Comparison of ENCODE assay signal across 26 cellular contexts in the genomic region with DNA sequence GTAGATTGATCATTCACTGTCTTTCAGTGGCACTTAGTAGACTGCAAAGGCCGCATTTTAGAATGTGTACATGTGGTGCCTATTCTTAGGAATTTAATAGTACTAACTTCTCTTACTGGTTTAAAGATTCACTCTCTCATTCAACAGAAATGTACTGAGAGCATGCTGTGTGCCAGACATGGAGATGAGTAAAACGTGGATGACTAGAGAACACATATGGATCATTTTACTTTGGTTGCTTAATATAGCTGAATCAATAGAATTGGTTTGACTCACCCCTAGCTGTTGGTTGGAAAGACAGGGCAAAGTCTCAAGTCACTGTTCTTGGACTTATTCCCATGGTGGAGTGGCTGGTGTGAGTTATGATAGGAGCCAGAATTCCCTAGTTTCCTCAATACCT.
DNase-seq lines count a peak whose midpoint lies in the region; ATAC-seq, FAIRE-seq and TF ChIP-seq lines count a peak whose summit lies in the region.
"Had no signal": no experiment of that assay in that cellular context is flagged by ENCODE, and none has a peak within 500 bp of the region (broad histone marks: within the 10 kb centered on the region; RNA-seq: fewer than 3 reads in every experiment).

No MANE protein-coding gene starts in this region.

- H3K9me2 ChIP-seq in PC-3 (replicated peaks; ENCODE audit: low read length), result no peaks in the 10 kb centered on the region
- H3K9me2 ChIP-seq: SK-N-SH had no signal

- H2AFZ ChIP-seq in PC-3 (ENCODE audit: low read length), result no peak overlapping the region
- peak overlapping the region; percentile 6 for H2AFZ ChIP-seq in fibroblast of lung (ENCODE audit: low read length)

- H3K36me3 Mint-ChIP-seq in activated T-helper 2 cell treated with anti-CD3 and anti-CD28 coated beads, Interferon-gamma antibody, Interleukin-2, Interleukin-4, amounts not matched to agents 10 μg/mL and 5 μg/mL and 100 μg/mL, durations not matched to agents 14 hours and 24 hours and 36 hours (ENCODE audit: low read depth), result no peaks in the 10 kb centered on the region
- H3K36me3 Mint-ChIP-seq: CD14-positive monocyte had no signal

- no peak overlapping the region for H3K4me3 ChIP-seq in AG10803 (ENCODE audit: low read length)
- H3K4me3 ChIP-seq in PC-3 (ENCODE audit: low read length), result no peak overlapping the region
- H3K4me3 ChIP-seq in fibroblast of lung (replicated peaks in 1 of 4; ENCODE audit: control extremely low read depth in 1 of 4, insufficient read depth in 1 of 4, low read depth in 3 of 4, low read length in 4 of 4), result no peak overlapping the region
- H3K4me3 ChIP-seq: sigmoid colon had no signal

- no peak overlapping the region for H3K4me2 ChIP-seq in PC-3 (ENCODE audit: low read length)
- H3K4me2 ChIP-seq in fibroblast of lung (ENCODE audit: extremely low read depth, insufficient read depth, low read length), result no peak overlapping the region
- H3K4me2 ChIP-seq: SK-N-SH had no signal

- H3K79me2 ChIP-seq in PC-3 (ENCODE audit: low read length), result no peaks in the 10 kb centered on the region
- H3K79me2 ChIP-seq in fibroblast of lung (ENCODE audit: control insufficient read depth, insufficient read depth, low read length), result no peaks in the 10 kb centered on the region

- no TSS peak for BruUV-seq in PC-3 (replicated peaks; lab: Mats Ljungman, UMichigan)

- H3K4me1 Mint-ChIP-seq in activated T-helper 2 cell treated with anti-CD3 and anti-CD28 coated beads, Interferon-gamma antibody, Interleukin-2, Interleukin-4, amounts not matched to agents 10 μg/mL and 5 μg/mL and 100 μg/mL, durations not matched to agents 14 hours and 24 hours and 36 hours (ENCODE audit: low read depth), result peaks cover 20% of the 10 kb centered on the region
- H3K4me1 Mint-ChIP-seq: activated CD4-positive, alpha-beta T cell treated with anti-CD3 and anti-CD28 coated beads, Interleukin-2, amount 10 ng/mL, durations not matched to agents 24 days and 14 days had no signal

- H3K27ac Mint-ChIP-seq in activated T-helper 2 cell treated with anti-CD3 and anti-CD28 coated beads, Interferon-gamma antibody, Interleukin-2, Interleukin-4, amounts not matched to agents 10 μg/mL and 5 μg/mL and 100 μg/mL, durations not matched to agents 14 hours and 24 hours and 36 hours, result no peak overlapping the region
- H3K27ac Mint-ChIP-seq: activated CD4-positive, alpha-beta T cell treated with anti-CD3 and anti-CD28 coated beads, Interleukin-2, amount 10 ng/mL, durations not matched to agents 24 days and 14 days; CD14-positive monocyte had no signal

- ATAC-seq in PC-3, result no peak
- ATAC-seq: esophagus mucosa, Panc1 had no signal

- H3K36me3 ChIP-seq in PC-3 (ENCODE audit: low read depth, low read length) (no peaks in the 10 kb centered on the region), fibroblast of lung (ENCODE audit: control insufficient read depth, insufficient read depth, low read length) (no peaks in the 10 kb centered on the region)
- H3K36me3 ChIP-seq: neutrophil, sigmoid colon had no signal

- POLR2A ChIA-PET in PC-3 (lab: Charles Lee; ENCODE audit: unreplicated experiment), result no interaction called here

- H3K27me3 ChIP-seq in PC-3 (ENCODE audit: low read length) (no peaks in the 10 kb centered on the region), fibroblast of lung (ENCODE audit: control insufficient read depth, insufficient read depth, low read length) (no peaks in the 10 kb centered on the region)
- H3K27me3 ChIP-seq: sigmoid colon had no signal

- FAIRE-seq in HTR-8/SVneo (lab: Jason Lieb, UNC), result no peak
- FAIRE-seq: H54 had no signal

- intact Hi-C loops in PC-3 (cut with micrococcal nuclease), result no loop called here
- intact Hi-C loops in activated T-helper 2 cell treated with anti-CD3 and anti-CD28 coated beads, Interferon-gamma antibody, Interleukin-2, Interleukin-4, amounts not matched to agents 10 μg/mL and 5 μg/mL and 100 μg/mL, durations not matched to agents 14 hours and 24 hours and 36 hours (cut with micrococcal nuclease), result loop anchor here (5.0 kb wide), 1 partner anchor 39 kb away; no protein-coding TSS in a partner anchor

- DNase-seq in AG10803 (ENCODE audit: low read depth) (peak; percentile 95), PC-3 (peak; percentile 53), fibroblast of lung (ENCODE audit: low read depth in 2 of 2) (peak; percentile 74 to 88), non-pigmented ciliary epithelial cell (ENCODE audit: low read depth) (peak; percentile 43), Ammon's horn (ENCODE audit: low spot score) (no peak), HTR-8/SVneo (ENCODE audit: insufficient read length, low spot score) (no peak), medulla oblongata (ENCODE audit: extremely low spot score) (no peak)
- no peak for DNase-seq in activated T-helper 2 cell treated with anti-CD3 and anti-CD28 coated beads, Interferon-gamma antibody, Interleukin-2, Interleukin-4, amounts not matched to agents 10 μg/mL and 5 μg/mL and 100 μg/mL, durations not matched to agents 14 hours and 24 hours and 36 hours (ENCODE audit: low spot score)
- DNase-seq: activated CD4-positive, alpha-beta T cell treated with anti-CD3 and anti-CD28 coated beads, Interleukin-2, amount 10 ng/mL, durations not matched to agents 24 days and 14 days; activated CD8-positive, alpha-beta memory T cell treated with anti-CD3 and anti-CD28 coated beads, Interleukin-2, amount 50 U/mL, for 4 hours; activated naive CD4-positive, alpha-beta T cell; DMS153; hypothalamus; KG1; NCI-H1092; NCI-H2107; sigmoid colon; SK-N-SH; stimulated activated CD4-positive, alpha-beta T cell treated with anti-CD3 and anti-CD28 coated beads, Interleukin-4, amount 100 ng/mL, for 1 hour; T-helper 9 cell had no signal

- H3K27ac ChIP-seq in PC-3 (ENCODE audit: low read length) (no peak overlapping the region), fibroblast of lung (ENCODE audit: insufficient read depth, low read length) (peak overlapping the region; percentile 75)
- H3K27ac ChIP-seq: HL-60, neutrophil, sigmoid colon had no signal

- peaks cover 5% of the 10 kb centered on the region for H3K27me3 Mint-ChIP-seq in activated T-helper 2 cell treated with anti-CD3 and anti-CD28 coated beads, Interferon-gamma antibody, Interleukin-2, Interleukin-4, amounts not matched to agents 10 μg/mL and 5 μg/mL and 100 μg/mL, durations not matched to agents 14 hours and 24 hours and 36 hours (ENCODE audit: low read depth)

- TF ChIP-seq CTCF in AG10803 (conservative IDR thresholded peaks at IDR 0.05; ENCODE audit: low read length) (no peak), PC-3 (conservative IDR thresholded peaks at IDR 0.05; ENCODE audit: low read depth, low read length) (no peak), fibroblast of lung (conservative IDR thresholded peaks at IDR 0.05 in 1 of 2, IDR thresholded peaks at IDR 0.05 in 1 of 2; ENCODE audit: low read depth in 1 of 2, low read length in 2 of 2) (no peak)

- H3F3A ChIP-seq in PC-3 (ENCODE audit: low read length, unreplicated experiment), result no peaks in the 10 kb centered on the region

- H3K9me3 ChIP-seq in PC-3 (ENCODE audit: low read length) (no peaks in the 10 kb centered on the region), fibroblast of lung (ENCODE audit: control insufficient read depth, insufficient read depth, low read depth, low read length) (no peaks in the 10 kb centered on the region)
- H3K9me3 ChIP-seq: neutrophil, sigmoid colon, SK-N-SH had no signal

- CTCF ChIA-PET in PC-3 (lab: Charles Lee), result no interaction called here

- H3K9ac ChIP-seq in PC-3 (ENCODE audit: low read length) (no peak overlapping the region), fibroblast of lung (ENCODE audit: insufficient read depth, low read length) (no peak overlapping the region)
- H3K9ac ChIP-seq: SK-N-SH had no signal

- H3K4me1 ChIP-seq in PC-3 (ENCODE audit: insufficient read depth, low read length), result peaks cover 9% of the 10 kb centered on the region
- H3K4me1 ChIP-seq in fibroblast of lung (ENCODE audit: control insufficient read depth, extremely low read depth, insufficient read depth, low read length), result peaks cover 7% of the 10 kb centered on the region
- H3K4me1 ChIP-seq: sigmoid colon had no signal

- H3K4me3 Mint-ChIP-seq in activated T-helper 2 cell treated with anti-CD3 and anti-CD28 coated beads, Interferon-gamma antibody, Interleukin-2, Interleukin-4, amounts not matched to agents 10 μg/mL and 5 μg/mL and 100 μg/mL, durations not matched to agents 14 hours and 24 hours and 36 hours (ENCODE audit: low read depth), result no peak overlapping the region
- H3K4me3 Mint-ChIP-seq: activated CD4-positive, alpha-beta T cell treated with anti-CD3 and anti-CD28 coated beads, Interleukin-2, amount 10 ng/mL, durations not matched to agents 24 days and 14 days; CD14-positive monocyte had no signal

- H4K20me1 ChIP-seq in PC-3 (ENCODE audit: low read length) (no peaks in the 10 kb centered on the region), fibroblast of lung (ENCODE audit: control insufficient read depth, extremely low read depth, insufficient read depth, low read length) (no peaks in the 10 kb centered on the region)

- H3K9me3 Mint-ChIP-seq in activated T-helper 2 cell treated with anti-CD3 and anti-CD28 coated beads, Interferon-gamma antibody, Interleukin-2, Interleukin-4, amounts not matched to agents 10 μg/mL and 5 μg/mL and 100 μg/mL, durations not matched to agents 14 hours and 24 hours and 36 hours, result no peaks in the 10 kb centered on the region
- H3K9me3 Mint-ChIP-seq: activated CD4-positive, alpha-beta T cell treated with anti-CD3 and anti-CD28 coated beads, Interleukin-2, amount 10 ng/mL, durations not matched to agents 24 days and 14 days had no signal

Comparison
In these comparisons a context has a peak if more than half of its experiments do, and no peak if none do; other contexts are left out.
1. DNase-seq: peak in AG10803 (single experiment), PC-3 (single experiment), fibroblast of lung (2 of 2) and non-pigmented ciliary epithelial cell (single experiment); none in Ammon's horn (single experiment), activated T-helper 2 cell treated with anti-CD3 and anti-CD28 coated beads, Interferon-gamma antibody, Interleukin-2, Interleukin-4, amounts not matched to agents 10 μg/mL and 5 μg/mL and 100 μg/mL, durations not matched to agents 14 hours and 24 hours and 36 hours (single experiment), HTR-8/SVneo (single experiment) and medulla oblongata (single experiment).